In the genomic region with DNA sequence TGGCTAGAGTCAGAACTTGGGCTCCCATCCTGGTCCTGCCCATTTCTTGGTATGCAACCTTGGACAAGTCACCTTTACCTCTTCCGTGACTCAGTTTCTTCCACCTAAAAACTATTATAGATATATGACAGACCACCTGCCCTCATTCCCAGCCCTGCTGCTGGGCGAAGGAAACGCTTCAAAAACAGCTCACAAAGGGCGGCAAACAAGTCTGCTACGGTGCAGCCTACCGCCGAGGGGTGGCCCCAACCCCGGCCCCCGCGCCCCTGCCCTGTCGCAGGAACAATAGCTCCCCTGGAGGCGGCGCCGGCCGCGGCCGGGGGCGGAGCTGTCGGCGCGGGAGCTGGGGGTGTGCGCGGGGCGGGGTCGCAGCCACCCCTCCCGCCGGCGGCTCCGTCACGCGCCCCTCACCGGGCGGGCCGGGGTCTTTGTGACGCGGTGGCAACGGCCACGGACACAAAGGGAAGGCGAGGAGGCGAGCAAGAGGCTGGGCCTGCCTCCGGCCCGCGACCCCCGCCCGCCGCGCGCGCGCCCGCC, we compare ENCODE assay signal across 8 cellular contexts. TPM values are rescaled to one million over a fixed set of nuclear protein-coding genes. Genes with fewer than 3 reads are reported as not detected.
DNase-seq lines count a peak whose midpoint lies in the region; ATAC-seq and TF ChIP-seq lines count a peak whose summit lies in the region.

A gene with protein sequence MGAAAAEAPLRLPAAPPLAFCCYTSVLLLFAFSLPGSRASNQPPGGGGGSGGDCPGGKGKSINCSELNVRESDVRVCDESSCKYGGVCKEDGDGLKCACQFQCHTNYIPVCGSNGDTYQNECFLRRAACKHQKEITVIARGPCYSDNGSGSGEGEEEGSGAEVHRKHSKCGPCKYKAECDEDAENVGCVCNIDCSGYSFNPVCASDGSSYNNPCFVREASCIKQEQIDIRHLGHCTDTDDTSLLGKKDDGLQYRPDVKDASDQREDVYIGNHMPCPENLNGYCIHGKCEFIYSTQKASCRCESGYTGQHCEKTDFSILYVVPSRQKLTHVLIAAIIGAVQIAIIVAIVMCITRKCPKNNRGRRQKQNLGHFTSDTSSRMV (plus strand): TSS at position 425 of the 537 bp plus-strand sequence. CDS start 396 bp downstream, outside the sequence.

- H3K36me3 ChIP-seq in mucosa of rectum (ENCODE audit: control insufficient read depth in 2 of 2, insufficient read depth in 2 of 2, low read length in 2 of 2) (no peaks in the 10 kb centered on the region), subcutaneous abdominal adipose tissue (ENCODE audit: control insufficient read depth in 5 of 5, insufficient read depth in 5 of 5, low read length in 5 of 5) (no peaks in the 10 kb centered on the region)

- H3K27me3 Mint-ChIP-seq in activated CD8-positive, alpha-beta T cell treated with anti-CD3 and anti-CD28 coated beads, Interleukin-2, amount 10 ng/mL, durations not matched to agents 7 days and 5 days (ENCODE audit: low read depth), result peaks cover 38% of the 10 kb centered on the region
- H3K27me3 Mint-ChIP-seq in endothelial cell (ENCODE audit: unreplicated experiment), result peaks cover 13% of the 10 kb centered on the region

- H3K36me3 Mint-ChIP-seq in activated CD8-positive, alpha-beta T cell treated with anti-CD3 and anti-CD28 coated beads, Interleukin-2, amount 10 ng/mL, durations not matched to agents 7 days and 5 days (ENCODE audit: low read depth), result no peaks in the 10 kb centered on the region
- H3K36me3 Mint-ChIP-seq in endothelial cell (ENCODE audit: low read depth, unreplicated experiment), result peaks cover 9% of the 10 kb centered on the region

- H3K9ac ChIP-seq in mucosa of rectum (ENCODE audit: low read depth in 1 of 2, low read length in 2 of 2), result no peak within 1 kb of the TSS
- peak within 1 kb of the TSS in 2 of 5 donors; percentile 21 to 56 for H3K9ac ChIP-seq in subcutaneous abdominal adipose tissue (ENCODE audit: low read length in 5 of 5)

- TF ChIP-seq CTCF in endothelial cell (IDR thresholded peaks at IDR 0.05; ENCODE audit: unreplicated experiment), result no peak

- CTCF ChIA-PET in activated CD8-positive, alpha-beta T cell treated with anti-CD3 and anti-CD28 coated beads, Interleukin-2, amount 10 ng/mL, durations not matched to agents 7 days and 5 days (lab: Charles Lee), result interaction anchor here (1.0 kb wide), 1 partner anchor 35 kb away, joined by 3 read pairs; no protein-coding TSS in a partner anchor

- H3K9me3 ChIP-seq in mucosa of rectum (ENCODE audit: control insufficient read depth in 2 of 2, low read length in 2 of 2) (no peaks in the 10 kb centered on the region), subcutaneous abdominal adipose tissue (ENCODE audit: control insufficient read depth in 5 of 5, low read length in 5 of 5) (no peaks in the 10 kb centered on the region)

- H3K27me3 ChIP-seq in mucosa of rectum (ENCODE audit: control insufficient read depth in 2 of 2, insufficient read depth in 2 of 2, low read length in 2 of 2), result peaks cover 5 to 10% of the 10 kb centered on the region in 2 donors
- peaks cover 0 to 7% (median 4%) of the 10 kb centered on the region in 5 donors for H3K27me3 ChIP-seq in subcutaneous abdominal adipose tissue (ENCODE audit: control insufficient read depth in 5 of 5, insufficient read depth in 4 of 5, low read length in 5 of 5)

- POLR2A ChIA-PET in activated CD8-positive, alpha-beta T cell treated with anti-CD3 and anti-CD28 coated beads, Interleukin-2, amount 10 ng/mL, durations not matched to agents 7 days and 5 days (lab: Charles Lee), result no interaction called here

- ATAC-seq in activated CD8-positive, alpha-beta T cell treated with anti-CD3 and anti-CD28 coated beads, Interleukin-2, amount 10 ng/mL, durations not matched to agents 7 days and 5 days, result peak; percentile 59

- H3K4me3 ChIP-seq in mucosa of rectum (ENCODE audit: low read length in 2 of 2), result peak within 1 kb of the TSS; percentile 41 to 58
- H3K4me3 ChIP-seq in subcutaneous abdominal adipose tissue (ENCODE audit: low read depth in 1 of 5, low read length in 5 of 5), result peak within 1 kb of the TSS; percentile 13 to 72 (median 58)

- H3K9me3 Mint-ChIP-seq in activated CD8-positive, alpha-beta T cell treated with anti-CD3 and anti-CD28 coated beads, Interleukin-2, amount 10 ng/mL, durations not matched to agents 7 days and 5 days (ENCODE audit: insufficient read depth), result no peaks in the 10 kb centered on the region
- H3K9me3 Mint-ChIP-seq in endothelial cell (ENCODE audit: unreplicated experiment), result no peaks in the 10 kb centered on the region

- peaks cover 3% of the 10 kb centered on the region for H3K4me1 Mint-ChIP-seq in activated CD8-positive, alpha-beta T cell treated with anti-CD3 and anti-CD28 coated beads, Interleukin-2, amount 10 ng/mL, durations not matched to agents 7 days and 5 days (ENCODE audit: low read depth)
- peaks cover 23% of the 10 kb centered on the region for H3K4me1 Mint-ChIP-seq in endothelial cell (ENCODE audit: unreplicated experiment)

- peak; percentile 76 for DNase-seq in ELF-1 (ENCODE audit: low read depth, low spot score)
- peak; percentile 7 for DNase-seq in HCEC 1CT
- DNase-seq in NCI-H1930 (lab: John Stamatoyannopoulos, UW), result peak; percentile 56 to 72
- peak; percentile 41 for DNase-seq in activated CD8-positive, alpha-beta T cell treated with anti-CD3 and anti-CD28 coated beads, Interleukin-2, amount 10 ng/mL, durations not matched to agents 7 days and 5 days
- peak; percentile 87 for DNase-seq in endothelial cell (ENCODE audit: low spot score)
- no peak for DNase-seq in T1000 (lab: John Stamatoyannopoulos, UW)

- H3K27ac Mint-ChIP-seq in activated CD8-positive, alpha-beta T cell treated with anti-CD3 and anti-CD28 coated beads, Interleukin-2, amount 10 ng/mL, durations not matched to agents 7 days and 5 days, result no peak within 1 kb of the TSS
- peak within 1 kb of the TSS; percentile 72 for H3K27ac Mint-ChIP-seq in endothelial cell (ENCODE audit: unreplicated experiment)

- H3K27ac ChIP-seq in mucosa of rectum (ENCODE audit: low read depth in 2 of 2, low read length in 2 of 2) (no peak within 1 kb of the TSS), subcutaneous abdominal adipose tissue (ENCODE audit: low read depth, low read length) (no peak within 1 kb of the TSS)

- H3K4me3 Mint-ChIP-seq in activated CD8-positive, alpha-beta T cell treated with anti-CD3 and anti-CD28 coated beads, Interleukin-2, amount 10 ng/mL, durations not matched to agents 7 days and 5 days, result peak within 1 kb of the TSS; percentile 52
- peak within 1 kb of the TSS; percentile 99 for H3K4me3 Mint-ChIP-seq in endothelial cell (ENCODE audit: unreplicated experiment)

- H3K4me1 ChIP-seq in mucosa of rectum (ENCODE audit: control insufficient read depth in 2 of 2, insufficient read depth in 2 of 2, low read length in 2 of 2) (no peaks in the 10 kb centered on the region), subcutaneous abdominal adipose tissue (ENCODE audit: control insufficient read depth in 5 of 5, insufficient read depth in 5 of 5, low read length in 5 of 5) (peaks cover 0 to 13% (median 8%) of the 10 kb centered on the region in 5 donors)

RNA-seq across cellular contexts. Expression of the gene that starts here (rescaled TPM):
- total RNA-seq in activated CD8-positive, alpha-beta T cell treated with anti-CD3 and anti-CD28 coated beads, Interleukin-2, amount 10 ng/mL, durations not matched to agents 7 days and 5 days, result not detected
- 45.8 TPM for total RNA-seq in endothelial cell (ENCODE audit: unreplicated experiment)

Comparison
In these comparisons a context has a peak if more than half of its experiments do, and no peak if none do; other contexts are left out.
1. RNA of the gene that starts here (total RNA-seq): 45.8 TPM in endothelial cell (single experiment); not detected in activated CD8-positive, alpha-beta T cell treated with anti-CD3 and anti-CD28 coated beads, Interleukin-2, amount 10 ng/mL, durations not matched to agents 7 days and 5 days; every median in the first group is over 10 times any median in the second.
2. Peak in DNase-seq and ATAC-seq in activated CD8-positive, alpha-beta T cell treated with anti-CD3 and anti-CD28 coated beads, Interleukin-2, amount 10 ng/mL, durations not matched to agents 7 days and 5 days; RNA of the gene not detected or under 1 TPM.